In the genomic region with DNA sequence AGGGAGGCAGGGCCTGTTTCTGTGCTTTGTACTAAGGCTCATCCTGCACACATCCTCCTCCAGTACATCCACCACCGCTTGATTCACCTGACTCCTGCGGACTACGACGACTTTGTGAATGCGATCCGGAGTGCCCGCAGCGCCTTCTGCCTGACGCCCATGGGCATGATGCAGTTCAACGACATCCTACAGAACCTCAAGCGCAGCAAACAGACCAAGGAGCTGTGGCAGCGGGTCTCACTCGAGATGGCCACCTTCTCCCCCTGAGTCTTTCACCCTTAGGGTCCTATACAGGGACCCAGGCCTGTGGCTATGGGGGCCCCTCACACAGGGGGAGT, we compare ENCODE assay signal across 23 cellular contexts.
"Had no signal": no experiment of that assay in that cellular context is flagged by ENCODE, and none has a peak within 500 bp of the region (broad histone marks: within the 10 kb centered on the region; RNA-seq: fewer than 3 reads in every experiment).

No MANE protein-coding gene starts in this region.

- H3K27ac ChIP-seq: coronary artery, neural progenitor cell, psoas muscle had no signal

- FAIRE-seq: keratinocyte, small intestine had no signal

- H3K4me2 ChIP-seq: neural progenitor cell had no signal

- H3K27me3 Mint-ChIP-seq: brain; central memory CD8-positive, alpha-beta T cell; stimulated activated naive CD8-positive, alpha-beta T cell treated with anti-CD3 and anti-CD28 coated beads, Interleukin-15, amount 100 ng/mL, for 72 hours; type B pancreatic cell had no signal

- H3K4me3 ChIP-seq: coronary artery, neural progenitor cell, psoas muscle, suprapubic skin had no signal

- H3K27ac Mint-ChIP-seq: activated CD8-positive, alpha-beta T cell treated with anti-CD3 and anti-CD28 coated beads, Interleukin-2, amount 10 ng/mL, durations not matched to agents 7 days and 5 days; activated naive CD4-positive, alpha-beta T cell treated with anti-CD3 and anti-CD28 coated beads, Interleukin-2, amount 50 U/mL, for 72 hours; neural progenitor cell; stimulated activated naive CD8-positive, alpha-beta T cell treated with anti-CD3 and anti-CD28 coated beads, Interleukin-15, amount 100 ng/mL, for 72 hours; type B pancreatic cell had no signal

- DNase-seq: activated CD4-positive, alpha-beta T cell treated with anti-CD3 and anti-CD28 coated beads for 48 hours; activated CD4-positive, CD25-positive, alpha-beta regulatory T cell; activated CD8-positive, alpha-beta T cell treated with anti-CD3 and anti-CD28 coated beads, Interleukin-2, amount 10 ng/mL, durations not matched to agents 7 days and 5 days; activated effector memory CD4-positive, alpha-beta T cell treated with Interleukin-2 at 50 U/mL for 16 hours; activated T-cell treated with anti-CD3 and anti-CD28 coated beads, Interleukin-2, amount 50 U/mL, for 4 hours; erythroblast; foreskin melanocyte; right cardiac atrium; small intestine; stimulated activated CD4-positive, alpha-beta T cell treated with anti-CD3 and anti-CD28 coated beads, Interleukin-15, amount 100 ng/mL, for 24 hours; stimulated activated CD4-positive, alpha-beta T cell treated with anti-CD3 and anti-CD28 coated beads, Interleukin-2, amount 100 ng/mL, for 48 hours; stimulated activated naive CD8-positive, alpha-beta T cell treated with anti-CD3 and anti-CD28 coated beads, Interleukin-15, amount 100 ng/mL, for 72 hours; T-helper 1 cell; T-helper 9 cell had no signal

- H3K9me3 Mint-ChIP-seq: activated naive CD4-positive, alpha-beta T cell treated with anti-CD3 and anti-CD28 coated beads, Interleukin-2, amount 50 U/mL, for 72 hours; activated T-cell treated with anti-CD3 and anti-CD28 coated beads, Interleukin-2, amount 50 U/mL, for 4 hours; brain; central memory CD8-positive, alpha-beta T cell; neural progenitor cell; stimulated activated naive CD8-positive, alpha-beta T cell treated with anti-CD3 and anti-CD28 coated beads, Interleukin-15, amount 100 ng/mL, for 72 hours; type B pancreatic cell had no signal

- H3K9ac ChIP-seq: neural progenitor cell had no signal

- H3K4me1 ChIP-seq: neural progenitor cell, psoas muscle had no signal

- H3K9me3 ChIP-seq: psoas muscle, suprapubic skin had no signal

- ATAC-seq: activated CD8-positive, alpha-beta T cell treated with anti-CD3 and anti-CD28 coated beads, Interleukin-2, amount 10 ng/mL, durations not matched to agents 7 days and 5 days; activated naive CD4-positive, alpha-beta T cell treated with anti-CD3 and anti-CD28 coated beads, Interleukin-2, amount 50 U/mL, for 72 hours; activated T-cell treated with anti-CD3 and anti-CD28 coated beads, Interleukin-2, amount 50 U/mL, for 4 hours; stimulated activated naive CD8-positive, alpha-beta T cell treated with anti-CD3 and anti-CD28 coated beads, Interleukin-15, amount 100 ng/mL, for 72 hours had no signal

- H2AFZ ChIP-seq: neural progenitor cell had no signal

- H3K36me3 ChIP-seq: neural progenitor cell had no signal

- H3K4me3 Mint-ChIP-seq: activated CD8-positive, alpha-beta T cell treated with anti-CD3 and anti-CD28 coated beads, Interleukin-2, amount 10 ng/mL, durations not matched to agents 7 days and 5 days; activated T-cell treated with anti-CD3 and anti-CD28 coated beads, Interleukin-2, amount 50 U/mL, for 4 hours; brain; central memory CD8-positive, alpha-beta T cell; neural progenitor cell; stimulated activated naive CD8-positive, alpha-beta T cell treated with anti-CD3 and anti-CD28 coated beads, Interleukin-15, amount 100 ng/mL, for 72 hours; type B pancreatic cell had no signal

- H3K4me1 Mint-ChIP-seq: brain, neural progenitor cell had no signal

- H3K27me3 ChIP-seq: neural progenitor cell, suprapubic skin had no signal
